In the genomic region with DNA sequence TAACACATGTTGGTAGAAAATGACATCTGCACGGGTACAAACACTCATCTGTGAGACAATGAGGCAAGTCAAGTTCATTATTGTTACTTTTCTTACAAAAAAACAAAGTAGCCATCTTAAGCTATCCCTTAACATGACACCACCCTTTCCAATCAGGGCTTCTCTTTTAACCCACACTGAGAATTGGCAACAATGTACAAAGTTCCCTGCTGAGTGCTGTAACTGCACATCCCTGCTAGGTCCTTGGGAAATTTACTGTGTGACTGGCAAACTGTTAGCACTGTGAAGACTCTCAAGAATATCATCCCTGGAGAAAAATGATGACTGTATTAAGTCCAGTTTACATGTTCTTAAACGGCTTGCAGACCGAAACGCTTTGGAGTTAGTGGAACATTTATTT, we compare ENCODE assay signal across 20 cellular contexts.
DNase-seq lines count a peak whose midpoint lies in the region; ATAC-seq and TF ChIP-seq lines count a peak whose summit lies in the region.
"Had no signal": no experiment of that assay in that cellular context is flagged by ENCODE, and none has a peak within 500 bp of the region (broad histone marks: within the 10 kb centered on the region; RNA-seq: fewer than 3 reads in every experiment).

No MANE protein-coding gene starts in this region.

- no peak overlapping the region for H3K27ac Mint-ChIP-seq in GM23338
- H3K27ac Mint-ChIP-seq: CD14-positive monocyte; CD4-positive, alpha-beta memory T cell; CD4-positive, CD25-positive, alpha-beta regulatory T cell; CD8-positive, alpha-beta memory T cell had no signal

- H2BK15ac ChIP-seq in mesendoderm (replicated peaks; ENCODE audit: low read depth), result no peak overlapping the region

- H3K56ac ChIP-seq in mesendoderm (ENCODE audit: low read length), result no peak overlapping the region

- H3K4me1 ChIP-seq in A673 (ENCODE audit: insufficient read depth, low read length, poor library complexity, severe bottlenecking), result no peaks in the 10 kb centered on the region
- peaks cover 17% of the 10 kb centered on the region; the same call in 1 of the 2 replicates for H3K4me1 ChIP-seq in GM23338 (ENCODE audit: insufficient read depth)
- H3K4me1 ChIP-seq in ovary (ENCODE audit: insufficient read depth), result no peaks in the 10 kb centered on the region
- no peaks in the 10 kb centered on the region for H3K4me1 ChIP-seq in mesendoderm (ENCODE audit: control insufficient read depth, low read depth, low read length)
- H3K4me1 ChIP-seq: A549, BE2C, BLaER1, Caco-2 had no signal

- intact Hi-C loops in A673 (cut with micrococcal nuclease; ENCODE audit: unreplicated experiment), result no loop called here
- intact Hi-C loops in ovary (cut with DNase I), result loop anchor here in 1 of 4 donors (10.0 kb wide), 1 partner anchor 165 kb away; no protein-coding TSS in a partner anchor

- 70 to 75% (median 74%) methylated on average over 4 of the region's 4 CpGs for WGBS in ovary, 3 donors
- no CpG with 5 or more reads among the region's 4 CpGs for WGBS in mesendoderm (ENCODE audit: extremely low coverage, insufficient coverage, low lambda C conversion rate)

- H3K4me2 ChIP-seq in GM23338 (peak overlapping the region; percentile 17; the same call in 1 of the 2 replicates), mesendoderm (ENCODE audit: low read length) (no peak overlapping the region)
- H3K4me2 ChIP-seq: A549, BLaER1 had no signal

- TF ChIP-seq EP300 in ovary (IDR thresholded peaks at IDR 0.05), result no peak

- no peak overlapping the region for H2BK5ac ChIP-seq in mesendoderm (ENCODE audit: low read length)

- no peak for TF ChIP-seq POLR2A in ovary (IDR thresholded peaks at IDR 0.05)

- no peak overlapping the region for H2AFZ ChIP-seq in GM23338

- no peaks in the 10 kb centered on the region for H3K9me2 ChIP-seq in GM23338 (ENCODE audit: insufficient read depth)

- CTCF ChIA-PET in A673 (lab: Charles Lee), result no interaction called here

- no peak for TF ChIP-seq CTCF in A673 (conservative IDR thresholded peaks at IDR 0.05; ENCODE audit: low read depth, low read length)
- TF ChIP-seq CTCF in GM23338 (conservative IDR thresholded peaks at IDR 0.05; ENCODE audit: low read depth in 2 of 2), result no peak
- no peak for TF ChIP-seq CTCF in ovary (IDR thresholded peaks at IDR 0.05)

- H3K27me3 Mint-ChIP-seq in GM23338 (ENCODE audit: insufficient read depth, low read depth, poor library complexity), result no peaks in the 10 kb centered on the region
- H3K27me3 Mint-ChIP-seq: CD4-positive, CD25-positive, alpha-beta regulatory T cell had no signal

- H3K36me3 ChIP-seq in A673 (ENCODE audit: insufficient read depth, low read length, poor library complexity, severe bottlenecking) (no peaks in the 10 kb centered on the region), GM23338 (ENCODE audit: insufficient read depth) (no peaks in the 10 kb centered on the region), ovary (no peaks in the 10 kb centered on the region), mesendoderm (ENCODE audit: control insufficient read depth, insufficient read depth, low read length) (no peaks in the 10 kb centered on the region)
- H3K36me3 ChIP-seq: BE2C, BLaER1 had no signal

- H3K9me3 ChIP-seq in A673 (ENCODE audit: low read depth, low read length, poor library complexity, severe bottlenecking) (no peaks in the 10 kb centered on the region), ovary (peaks cover 0 to 5% of the 10 kb centered on the region in 2 donors)
- H3K9me3 ChIP-seq: A549, BE2C, BLaER1, Caco-2 had no signal

- H3K4ac ChIP-seq in mesendoderm (ENCODE audit: low read depth, low read length), result no peak overlapping the region

- no peaks in the 10 kb centered on the region for H4K20me1 ChIP-seq in GM23338 (replicated peaks; ENCODE audit: insufficient read depth)
- H4K20me1 ChIP-seq: BLaER1 had no signal

- H3K79me2 ChIP-seq in GM23338 (replicated peaks; ENCODE audit: insufficient read depth) (no peaks in the 10 kb centered on the region), mesendoderm (ENCODE audit: control insufficient read depth, insufficient read depth, low read length) (no peaks in the 10 kb centered on the region)

- peaks cover 5% of the 10 kb centered on the region; the same call in 2 of the 3 replicates for H3K9me3 Mint-ChIP-seq in GM23338

- no peak overlapping the region for H4K5ac ChIP-seq in mesendoderm (ENCODE audit: low read length)

- no peak overlapping the region for H2AK5ac ChIP-seq in mesendoderm (ENCODE audit: low read length)

- H3K27ac ChIP-seq in A673 (ENCODE audit: low read depth, low read length, poor library complexity, severe bottlenecking) (no peak overlapping the region), GM23338 (ENCODE audit: low read depth) (no peak overlapping the region), ovary (no peak overlapping the region), mesendoderm (ENCODE audit: low read depth, low read length) (no peak overlapping the region)
- H3K27ac ChIP-seq: 22Rv1, A549, BLaER1 had no signal

- no TSS peak for BruUV-seq in A673 (replicated peaks; lab: Mats Ljungman, UMichigan)

- H3K18ac ChIP-seq in mesendoderm (ENCODE audit: low read length), result no peak overlapping the region

- H3K9ac ChIP-seq in mesendoderm (ENCODE audit: low read length), result no peak overlapping the region
- H3K9ac ChIP-seq: BLaER1 had no signal

- no peaks in the 10 kb centered on the region for H3F3A ChIP-seq in GM23338 (replicated peaks; ENCODE audit: low read depth)

- no peak overlapping the region for H2BK120ac ChIP-seq in mesendoderm (ENCODE audit: low read depth, low read length)

- H3K4me3 ChIP-seq in A673 (ENCODE audit: low read depth, low read length, poor library complexity, severe bottlenecking) (no peak overlapping the region), GM23338 (no peak overlapping the region), ovary (no peak overlapping the region), mesendoderm (ENCODE audit: low read length) (no peak overlapping the region)
- H3K4me3 ChIP-seq: A549, BLaER1 had no signal

- H3K79me1 ChIP-seq in mesendoderm (ENCODE audit: low read length), result no peaks in the 10 kb centered on the region

- H3K27me3 ChIP-seq in A673 (replicated peaks; ENCODE audit: insufficient read depth, low read depth, low read length, poor library complexity) (no peaks in the 10 kb centered on the region), GM23338 (ENCODE audit: insufficient read depth) (peaks cover 15% of the 10 kb centered on the region; the same call in 1 of the 2 replicates), ovary (no peaks in the 10 kb centered on the region), mesendoderm (ENCODE audit: insufficient read depth, low read length, poor library complexity) (no peaks in the 10 kb centered on the region)
- H3K27me3 ChIP-seq: BE2C, BLaER1 had no signal

- H3K4me1 Mint-ChIP-seq in GM23338, result peaks cover 16% of the 10 kb centered on the region; the same call in 2 of the 3 replicates
- H3K4me1 Mint-ChIP-seq: CD14-positive monocyte; CD4-positive, alpha-beta memory T cell; CD4-positive, CD25-positive, alpha-beta regulatory T cell; CD8-positive, alpha-beta memory T cell had no signal

- ATAC-seq in GM23338, result no peak
- ATAC-seq: A549 had no signal

- H3K4me3 Mint-ChIP-seq in GM23338, result no peak overlapping the region
- H3K4me3 Mint-ChIP-seq: CD14-positive monocyte; CD4-positive, alpha-beta memory T cell; CD4-positive, CD25-positive, alpha-beta regulatory T cell; CD8-positive, alpha-beta memory T cell had no signal

- POLR2A ChIA-PET in A673 (lab: Charles Lee; ENCODE audit: low non-redundant PET), result no interaction called here

- H4K8ac ChIP-seq in mesendoderm (ENCODE audit: low read depth, low read length), result no peak overlapping the region

- H3K23ac ChIP-seq in mesendoderm (ENCODE audit: low read length), result no peak overlapping the region

- peaks cover 4% of the 10 kb centered on the region; the same call in 2 of the 3 replicates for H3K36me3 Mint-ChIP-seq in GM23338 (ENCODE audit: low read depth)
- H3K36me3 Mint-ChIP-seq: CD14-positive monocyte; CD4-positive, alpha-beta memory T cell; CD4-positive, CD25-positive, alpha-beta regulatory T cell; CD8-positive, alpha-beta memory T cell had no signal

- DNase-seq in A673 (ENCODE audit: low spot score) (peak; percentile 54), GM23338 (ENCODE audit: low spot score) (no peak), NCI-H69 (lab: John Stamatoyannopoulos, UW) (peak; percentile 25), ovary (no peak), mesendoderm (no peak)
- no peak for DNase-seq in activated T-cell treated with anti-CD3 and anti-CD28 coated beads, Interleukin-2, amount 50 U/mL, for 1 hour
- DNase-seq: ACHN; BE2C; C1 segment of cervical spinal cord; Caco-2; Calu3; CD4-positive, alpha-beta memory T cell; CD4-positive, CD25-positive, alpha-beta regulatory T cell; CD8-positive, alpha-beta memory T cell; DMS79 treated with DMSO at 0.1 percent for 48 hours; GF-D8 had no signal

TF ChIP-seq in GM23338, 12 proteins besides CTCF, POLR2A, EP300 and RAD21:
- TF ChIP-seq STAT1 (IDR thresholded peaks at IDR 0.05; ENCODE audit: unreplicated experiment) (no peak), EZH2phosphoT487 (IDR thresholded peaks at IDR 0.05; ENCODE audit: unreplicated experiment) (no peak), POLR2AphosphoS5 (IDR thresholded peaks at IDR 0.05; ENCODE audit: low read depth) (no peak), CREB1 (CRISPR knock-in tag; IDR thresholded peaks at IDR 0.05; ENCODE audit: low read depth) (no peak), NANOG (IDR thresholded peaks at IDR 0.05; ENCODE audit: borderline replicate concordance) (no peak)
- TF ChIP-seq, protein P1, sequence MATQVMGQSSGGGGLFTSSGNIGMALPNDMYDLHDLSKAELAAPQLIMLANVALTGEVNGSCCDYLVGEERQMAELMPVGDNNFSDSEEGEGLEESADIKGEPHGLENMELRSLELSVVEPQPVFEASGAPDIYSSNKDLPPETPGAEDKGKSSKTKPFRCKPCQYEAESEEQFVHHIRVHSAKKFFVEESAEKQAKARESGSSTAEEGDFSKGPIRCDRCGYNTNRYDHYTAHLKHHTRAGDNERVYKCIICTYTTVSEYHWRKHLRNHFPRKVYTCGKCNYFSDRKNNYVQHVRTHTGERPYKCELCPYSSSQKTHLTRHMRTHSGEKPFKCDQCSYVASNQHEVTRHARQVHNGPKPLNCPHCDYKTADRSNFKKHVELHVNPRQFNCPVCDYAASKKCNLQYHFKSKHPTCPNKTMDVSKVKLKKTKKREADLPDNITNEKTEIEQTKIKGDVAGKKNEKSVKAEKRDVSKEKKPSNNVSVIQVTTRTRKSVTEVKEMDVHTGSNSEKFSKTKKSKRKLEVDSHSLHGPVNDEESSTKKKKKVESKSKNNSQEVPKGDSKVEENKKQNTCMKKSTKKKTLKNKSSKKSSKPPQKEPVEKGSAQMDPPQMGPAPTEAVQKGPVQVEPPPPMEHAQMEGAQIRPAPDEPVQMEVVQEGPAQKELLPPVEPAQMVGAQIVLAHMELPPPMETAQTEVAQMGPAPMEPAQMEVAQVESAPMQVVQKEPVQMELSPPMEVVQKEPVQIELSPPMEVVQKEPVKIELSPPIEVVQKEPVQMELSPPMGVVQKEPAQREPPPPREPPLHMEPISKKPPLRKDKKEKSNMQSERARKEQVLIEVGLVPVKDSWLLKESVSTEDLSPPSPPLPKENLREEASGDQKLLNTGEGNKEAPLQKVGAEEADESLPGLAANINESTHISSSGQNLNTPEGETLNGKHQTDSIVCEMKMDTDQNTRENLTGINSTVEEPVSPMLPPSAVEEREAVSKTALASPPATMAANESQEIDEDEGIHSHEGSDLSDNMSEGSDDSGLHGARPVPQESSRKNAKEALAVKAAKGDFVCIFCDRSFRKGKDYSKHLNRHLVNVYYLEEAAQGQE (IDR thresholded peaks at IDR 0.05; ENCODE audit: unreplicated experiment), result no peak

Comparison
In these comparisons a context has a peak if more than half of its experiments do, and no peak if none do; other contexts are left out.
1. DNase-seq: peak in A673 (single experiment) and NCI-H69 (single experiment); none in GM23338 (single experiment), activated T-cell treated with anti-CD3 and anti-CD28 coated beads, Interleukin-2, amount 50 U/mL, for 1 hour (single experiment), ovary (0 of 5) and mesendoderm (single experiment).